12 cellular contexts compared by ENCODE assay signal in the genomic region with DNA sequence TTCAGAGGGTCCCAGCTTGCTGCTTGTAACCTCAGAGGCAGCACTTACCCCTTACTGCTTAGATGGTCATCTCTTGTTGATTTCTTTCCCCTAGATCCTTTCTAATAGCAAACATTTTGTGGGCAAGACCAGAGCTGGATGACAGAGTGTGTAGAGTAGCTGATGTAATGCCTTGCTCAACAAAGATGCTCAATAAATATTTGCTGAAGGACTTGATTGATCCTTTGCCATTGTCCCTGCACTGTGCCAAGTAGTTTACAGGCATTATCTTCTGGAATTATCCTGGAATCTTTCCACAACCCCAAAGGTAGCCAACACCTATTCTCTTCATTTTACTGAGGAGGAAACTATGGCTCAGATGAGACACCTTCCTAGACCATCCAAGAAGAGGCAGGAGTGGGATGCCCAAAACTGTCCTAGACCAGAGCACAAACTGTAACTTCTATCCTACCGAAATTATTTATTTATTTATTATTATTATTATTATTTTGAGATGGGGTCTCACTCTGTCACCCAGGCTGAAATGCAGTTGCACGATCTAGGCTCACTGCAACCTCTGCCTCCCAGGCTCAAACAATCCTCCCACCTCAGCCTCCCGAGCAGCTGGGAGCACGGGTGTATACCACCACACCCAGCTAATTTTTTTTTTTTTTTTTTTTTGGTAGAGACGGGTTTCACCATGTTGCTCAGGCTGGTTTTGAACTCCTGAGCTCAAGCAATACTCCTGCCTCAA. TPM values are rescaled to one million over a fixed set of nuclear protein-coding genes. Genes with fewer than 3 reads are reported as not detected.
A peak's percentile ranks its signal among the peaks of the same experiment; 100 is the strongest.
DNase-seq lines count a peak whose midpoint lies in the region; ATAC-seq and TF ChIP-seq lines count a peak whose summit lies in the region.
"Had no signal": no experiment of that assay in that cellular context is flagged by ENCODE, and none has a peak within 500 bp of the region (broad histone marks: within the 10 kb centered on the region; RNA-seq: fewer than 3 reads in every experiment).

No MANE protein-coding gene starts in this region.

- H3K56ac ChIP-seq in H9 (ENCODE audit: insufficient read length, low read depth, low read length) = no peak overlapping the region

- H3K4ac ChIP-seq in H9 (ENCODE audit: low read depth, low read length) = no peak overlapping the region

- no peak overlapping the region for H4K8ac ChIP-seq in H9 (replicated peaks; ENCODE audit: insufficient read length, low read depth, low read length)

- H3K4me3 Mint-ChIP-seq in H9 = no peak overlapping the region
- H3K4me3 Mint-ChIP-seq in activated naive CD8-positive, alpha-beta T cell treated with anti-CD3 and anti-CD28 coated beads, Interleukin-2, amount 10 ng/mL, durations not matched to agents 7 days and 5 days = peak overlapping the region; percentile 92

- no peak overlapping the region for H2BK120ac ChIP-seq in H9 (ENCODE audit: low read depth, low read length, poor library complexity, severe bottlenecking)

- H3T11ph ChIP-seq in H9 (ENCODE audit: low read length) = no peak overlapping the region

- H3K9ac ChIP-seq in H9 (ENCODE audit: extremely low read depth, insufficient read length, low read length) = no peak overlapping the region

- H3K4me1 ChIP-seq in H9 (ENCODE audit: insufficient read depth, low read length) = peaks cover 6% of the 10 kb centered on the region; the same call in 1 of the 2 replicates
- peaks cover 10% of the 10 kb centered on the region for H3K4me1 ChIP-seq in mesodermal cell (ENCODE audit: control insufficient read depth, insufficient read depth, low read length, poor library complexity, severe bottlenecking)

- H4K91ac ChIP-seq in H9 (ENCODE audit: insufficient read length, low read depth, low read length) = no peak overlapping the region

- H3K27ac ChIP-seq in C4-2B (peak overlapping the region; percentile 81), H9 (ENCODE audit: insufficient read length, low read depth, low read length) (no peak overlapping the region), mesodermal cell (ENCODE audit: low read depth, low read length, severe bottlenecking) (no peak overlapping the region)

- peaks cover 3 to 44% (median 27%) of the 10 kb centered on the region in 3 experiments; a peak in 5 of 7 replicates for H3K36me3 Mint-ChIP-seq in H9 (ENCODE audit: insufficient read depth in 1 of 3, low read depth in 3 of 3)
- peaks cover 8% of the 10 kb centered on the region for H3K36me3 Mint-ChIP-seq in activated naive CD8-positive, alpha-beta T cell treated with anti-CD3 and anti-CD28 coated beads, Interleukin-2, amount 10 ng/mL, durations not matched to agents 7 days and 5 days

- H2BK5ac ChIP-seq in H9 (ENCODE audit: insufficient read length, low read length) = no peak overlapping the region

- H3K18ac ChIP-seq in H9 (ENCODE audit: insufficient read length, low read depth, low read length) = no peak overlapping the region

- peak overlapping the region in 2 of 3 experiments; percentile 8 to 44; a peak in 2 of 7 replicates for H3K27ac Mint-ChIP-seq in H9
- H3K27ac Mint-ChIP-seq in activated naive CD8-positive, alpha-beta T cell treated with anti-CD3 and anti-CD28 coated beads, Interleukin-2, amount 10 ng/mL, durations not matched to agents 7 days and 5 days = peak overlapping the region; percentile 57

- H3K79me1 ChIP-seq in H9 (ENCODE audit: insufficient read depth, low read depth, low read length, poor library complexity, severe bottlenecking) = no peaks in the 10 kb centered on the region

- TF ChIP-seq CTCF in C4-2B (conservative IDR thresholded peaks at IDR 0.05) = no peak
- no peak for TF ChIP-seq CTCF in H9 (conservative IDR thresholded peaks at IDR 0.05)

- peaks cover 14 to 18% of the 10 kb centered on the region in 2 experiments for H3K4me1 Mint-ChIP-seq in H9
- peaks cover 25% of the 10 kb centered on the region for H3K4me1 Mint-ChIP-seq in activated naive CD8-positive, alpha-beta T cell treated with anti-CD3 and anti-CD28 coated beads, Interleukin-2, amount 10 ng/mL, durations not matched to agents 7 days and 5 days

- no peak overlapping the region for H2AK5ac ChIP-seq in H9 (ENCODE audit: insufficient read length, low read length)

- no peaks in the 10 kb centered on the region for H3K27me3 ChIP-seq in H9 (ENCODE audit: insufficient read depth, low read length)

- H2AFZ ChIP-seq in H9 (ENCODE audit: low read length) = no peak overlapping the region

- H3K9me3 ChIP-seq in H9 (ENCODE audit: control insufficient read depth, low read depth, low read length) (no peaks in the 10 kb centered on the region), mesodermal cell (ENCODE audit: control insufficient read depth, low read length) (no peaks in the 10 kb centered on the region)

- DNase-seq in H9 (no peak), NCI-H69 (lab: John Stamatoyannopoulos, UW) (no peak), HCEC 1CT (no peak), NCI-H2107 (lab: John Stamatoyannopoulos, UW) (no peak)
- no peak for DNase-seq in activated naive CD8-positive, alpha-beta T cell treated with anti-CD3 and anti-CD28 coated beads, Interleukin-2, amount 10 ng/mL, durations not matched to agents 7 days and 5 days
- DNase-seq: caudate nucleus; left colon; NCI-H226; stimulated activated CD8-positive, alpha-beta memory T cell treated with anti-CD3 and anti-CD28 coated beads, Interleukin-4, amount 100 ng/mL, for 48 hours had no signal

- H2BK20ac ChIP-seq in H9 (ENCODE audit: low read depth, low read length, poor library complexity, severe bottlenecking) = no peak overlapping the region

- ATAC-seq in activated naive CD8-positive, alpha-beta T cell treated with anti-CD3 and anti-CD28 coated beads, Interleukin-2, amount 10 ng/mL, durations not matched to agents 7 days and 5 days (ENCODE audit: low read depth) = no peak
- ATAC-seq in GM21360 (IDR thresholded peaks at IDR 0.05; ENCODE audit: unreplicated experiment) = no peak
- ATAC-seq: left colon had no signal

- H4K5ac ChIP-seq in H9 (ENCODE audit: insufficient read length, low read depth, low read length) = no peak overlapping the region

- no peaks in the 10 kb centered on the region for H3K27me3 Mint-ChIP-seq in H9 (ENCODE audit: low read depth)
- no peaks in the 10 kb centered on the region for H3K27me3 Mint-ChIP-seq in activated naive CD8-positive, alpha-beta T cell treated with anti-CD3 and anti-CD28 coated beads, Interleukin-2, amount 10 ng/mL, durations not matched to agents 7 days and 5 days

- POLR2A ChIA-PET in activated naive CD8-positive, alpha-beta T cell treated with anti-CD3 and anti-CD28 coated beads, Interleukin-2, amount 10 ng/mL, durations not matched to agents 7 days and 5 days (lab: Charles Lee) = interaction anchor here (0.6 kb wide), 1 partner anchor 141 kb away, joined by 3 read pairs; no protein-coding TSS in a partner anchor

- H3K9me3 Mint-ChIP-seq in H9 = no peaks in the 10 kb centered on the region
- no peaks in the 10 kb centered on the region for H3K9me3 Mint-ChIP-seq in activated naive CD8-positive, alpha-beta T cell treated with anti-CD3 and anti-CD28 coated beads, Interleukin-2, amount 10 ng/mL, durations not matched to agents 7 days and 5 days

- H3K4me3 ChIP-seq in mesodermal cell (ENCODE audit: extremely low read depth, insufficient read depth, low read length, poor library complexity, severe bottlenecking) = peak overlapping the region; percentile 80

- no peaks in the 10 kb centered on the region for H4K20me1 ChIP-seq in H9 (ENCODE audit: control insufficient read depth, insufficient read depth, insufficient read length)

- no CpG with 5 or more reads among the region's 5 CpGs for WGBS in H9 (ENCODE audit: extremely low coverage, insufficient read length, low lambda C conversion rate)
- 100% methylated on average over 1 of the region's 5 CpGs for WGBS in mesodermal cell (ENCODE audit: insufficient coverage in 2 of 2), 2 experiments

- H3K36me3 ChIP-seq in mesodermal cell (ENCODE audit: control insufficient read depth, insufficient read depth, low read length) = peaks cover 70% of the 10 kb centered on the region

- H3K4me2 ChIP-seq in H9 (ENCODE audit: insufficient read depth, insufficient read length, low read length) = no peak overlapping the region

- no peak overlapping the region for H2BK12ac ChIP-seq in H9 (ENCODE audit: insufficient read length, low read depth, low read length)

- H3K14ac ChIP-seq in H9 (ENCODE audit: insufficient read depth, low read length) = no peak overlapping the region

- H3K23me2 ChIP-seq in H9 (ENCODE audit: insufficient read length, low read depth, low read length, poor library complexity, severe bottlenecking) = no peaks in the 10 kb centered on the region

- H3K23ac ChIP-seq in H9 (ENCODE audit: insufficient read length, low read depth, low read length) = no peak overlapping the region

- H2BK15ac ChIP-seq in H9 (ENCODE audit: low read depth, low read length) = no peak overlapping the region

- no peaks in the 10 kb centered on the region; the same call in 1 of the 2 replicates for H3K79me2 ChIP-seq in H9 (ENCODE audit: insufficient read depth, low read length)

RNA-seq across cellular contexts. Expression of a gene that starts 1.4 kb away (rescaled TPM):
- total RNA-seq in H9 (2021) = 22.5 and 24.3 TPM in 2 replicates
- total RNA-seq in activated naive CD8-positive, alpha-beta T cell treated with anti-CD3 and anti-CD28 coated beads, Interleukin-2, amount 10 ng/mL, durations not matched to agents 7 days and 5 days = 10 to 100 TPM; 31.8 to 32.4 TPM
- polyA plus RNA-seq in mesodermal cell (2013, experiment 1 of 2) = 52.1 TPM
- 52.6 TPM for polyA plus RNA-seq in mesodermal cell (2013, experiment 2 of 2)

RNA-seq across cellular contexts. Expression of a gene that starts 1.7 kb away (rescaled TPM):
- total RNA-seq in H9 (2021) = 17.4 and 19.2 TPM in 2 replicates
- total RNA-seq in activated naive CD8-positive, alpha-beta T cell treated with anti-CD3 and anti-CD28 coated beads, Interleukin-2, amount 10 ng/mL, durations not matched to agents 7 days and 5 days = 10 to 100 TPM; 22.4 to 22.6 TPM
- polyA plus RNA-seq in mesodermal cell (2013, experiment 1 of 2) = 47.0 TPM
- polyA plus RNA-seq in mesodermal cell (2013, experiment 2 of 2) = 39.4 TPM
